25 cellular contexts compared by ENCODE assay signal in the genomic region with DNA sequence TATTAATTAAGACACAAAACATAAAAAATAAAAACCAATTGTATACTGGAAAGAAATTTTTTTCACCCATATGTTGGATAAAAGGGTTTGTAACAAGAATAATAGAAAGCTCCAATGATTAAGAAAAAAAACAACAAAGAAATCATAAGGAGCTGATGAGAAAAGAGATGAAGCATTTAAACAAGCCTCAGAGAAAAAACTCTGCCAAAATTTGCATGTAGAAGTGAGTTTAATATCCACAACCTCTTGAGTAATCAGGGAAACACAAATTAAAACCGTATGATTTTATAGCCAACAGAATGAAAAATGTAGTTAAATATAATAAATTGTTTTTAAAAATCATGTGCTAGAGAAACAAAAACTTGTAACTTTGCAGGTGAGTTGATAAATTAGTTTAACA.
"Had no signal": no experiment of that assay in that cellular context is flagged by ENCODE, and none has a peak within 500 bp of the region (broad histone marks: within the 10 kb centered on the region; RNA-seq: fewer than 3 reads in every experiment).

No MANE protein-coding gene starts in this region.

- H3K9me3 ChIP-seq: SJSA1 had no signal

- H3K4me3 ChIP-seq: cardiac muscle cell, SJSA1 had no signal

- DNase-seq: activated B cell treated with CpG ODN at 0.5 μM for 24 hours; activated CD4-positive, alpha-beta memory T cell treated with anti-CD3 and anti-CD28 coated beads for 36 hours; activated CD4-positive, alpha-beta T cell treated with anti-CD3 and anti-CD28 coated beads for 1 hour; activated CD4-positive, alpha-beta T cell treated with anti-CD3 and anti-CD28 coated beads, Interleukin-2, amount 10 ng/mL, durations not matched to agents 24 days and 14 days; activated CD8-positive, alpha-beta memory T cell treated with anti-CD3 and anti-CD28 coated beads for 24 hours; activated gamma-delta T cell; activated naive CD4-positive, alpha-beta T cell treated with anti-CD3 and anti-CD28 coated beads for 36 hours; activated T-cell treated with anti-CD3 and anti-CD28 coated beads, Interleukin-2, amount 50 U/mL, for 4 hours; amygdala; KBM-7; NCI-H1105 treated with DMSO at 0.1 percent for 48 hours; NCI-H1436 treated with DMSO at 0.1 percent for 48 hours; NCI-H187; NCI-H2081; NCI-H510A treated with DMSO at 0.1 percent for 48 hours; NK-92 treated with Interleukin-12 subunit alpha and Interleukin-12 subunit beta, amount 100 ng/mL, for 24 hours; Right ventricle myocardium superior; RPMI8226; T-helper 17 cell; T-helper 9 cell had no signal

- H3K27me3 ChIP-seq: brain microvascular endothelial cell, cardiac muscle cell, SJSA1 had no signal

- H3K27ac ChIP-seq: cardiac muscle cell had no signal

- ATAC-seq: activated T-cell treated with anti-CD3 and anti-CD28 coated beads, Interleukin-2, amount 50 U/mL, for 4 hours; Panc1; T-helper 17 cell had no signal

- FAIRE-seq: TTC549 had no signal

- H3K36me3 ChIP-seq: brain microvascular endothelial cell, cardiac muscle cell, SJSA1 had no signal
